Comparison of ENCODE assay signal across 21 cellular contexts in the genomic region with DNA sequence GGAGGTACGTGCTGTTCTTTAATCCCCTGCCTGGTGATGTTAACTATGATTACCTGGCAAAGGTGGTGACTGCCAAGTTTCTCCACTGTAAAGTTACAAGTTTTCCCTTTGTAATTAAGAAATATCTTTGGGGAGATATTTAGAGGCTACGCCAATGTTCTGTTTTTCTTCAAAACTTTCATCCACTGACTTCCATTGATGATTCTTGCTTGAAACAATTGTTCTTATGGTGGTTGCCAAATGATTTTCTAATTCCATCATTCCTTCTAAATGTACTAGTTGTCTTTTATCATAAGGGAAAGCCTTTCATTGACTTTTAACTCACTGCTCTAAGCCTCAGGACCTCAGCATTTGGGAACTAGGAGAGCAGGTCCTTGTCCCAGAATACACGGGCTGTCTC.
DNase-seq lines count a peak whose midpoint lies in the region; ATAC-seq and TF ChIP-seq lines count a peak whose summit lies in the region.
"Had no signal": no experiment of that assay in that cellular context is flagged by ENCODE, and none has a peak within 500 bp of the region (broad histone marks: within the 10 kb centered on the region; RNA-seq: fewer than 3 reads in every experiment).

No MANE protein-coding gene starts in this region.

- intact Hi-C loops in right cardiac atrium (cut with DNase I): no loop called here
- intact Hi-C loops in left cardiac atrium (cut with DNase I): no loop called here
- intact Hi-C loops in lower leg skin (cut with DNase I; ENCODE audit: low total_unique reads): no loop called here
- intact Hi-C loops in activated CD8-positive, alpha-beta T cell treated with anti-CD3 and anti-CD28 coated beads for 36 hours (cut with micrococcal nuclease): no loop called here

- no peak for ATAC-seq in right cardiac atrium
- no peak for ATAC-seq in left cardiac atrium
- no peak for ATAC-seq in activated CD8-positive, alpha-beta T cell treated with anti-CD3 and anti-CD28 coated beads for 36 hours
- ATAC-seq: HepG2, PC-3 had no signal

- no peak overlapping the region for H3K4me3 Mint-ChIP-seq in activated CD8-positive, alpha-beta T cell treated with anti-CD3 and anti-CD28 coated beads for 36 hours
- H3K4me3 Mint-ChIP-seq: CD4-positive, alpha-beta memory T cell had no signal

- peak overlapping the region; percentile 32 for H3K27ac ChIP-seq in right cardiac atrium (ENCODE audit: low read length)
- H3K27ac ChIP-seq in epithelial cell of prostate: peak overlapping the region; percentile 38
- peak overlapping the region; percentile 57 for H3K27ac ChIP-seq in suprapubic skin
- H3K27ac ChIP-seq: KMS-11 had no signal

- H3K9me3 Mint-ChIP-seq in activated CD8-positive, alpha-beta T cell treated with anti-CD3 and anti-CD28 coated beads for 36 hours: no peaks in the 10 kb centered on the region
- H3K9me3 Mint-ChIP-seq: CD4-positive, alpha-beta memory T cell had no signal

- no peaks in the 10 kb centered on the region for H3K27me3 ChIP-seq in right cardiac atrium (ENCODE audit: control insufficient read depth, insufficient read depth)
- H3K27me3 ChIP-seq in suprapubic skin: no peaks in the 10 kb centered on the region
- H3K27me3 ChIP-seq: BE2C, MG63 had no signal

- H3K4me3 ChIP-seq in right cardiac atrium (ENCODE audit: low read length) (no peak overlapping the region), suprapubic skin (no peak overlapping the region), lower leg skin (ENCODE audit: low read depth, poor library complexity, severe bottlenecking) (no peak overlapping the region)
- H3K4me3 ChIP-seq: MG63 had no signal

- H3K27me3 Mint-ChIP-seq in activated CD8-positive, alpha-beta T cell treated with anti-CD3 and anti-CD28 coated beads for 36 hours: no peaks in the 10 kb centered on the region

- no peak for TF ChIP-seq EP300 in suprapubic skin (IDR thresholded peaks at IDR 0.05)

- CTCF ChIA-PET in activated CD8-positive, alpha-beta T cell treated with anti-CD3 and anti-CD28 coated beads for 36 hours (lab: Charles Lee): no interaction called here
- CTCF ChIA-PET in HEK293T (lab: Yijun Ruan, JAX): no interaction called here

- no peak overlapping the region for H3K27ac Mint-ChIP-seq in activated CD8-positive, alpha-beta T cell treated with anti-CD3 and anti-CD28 coated beads for 36 hours
- H3K27ac Mint-ChIP-seq: CD4-positive, alpha-beta memory T cell had no signal

- no peak for DNase-seq in right cardiac atrium
- DNase-seq in left cardiac atrium: no peak
- no peak for DNase-seq in epithelial cell of prostate (ENCODE audit: low read depth, low spot score)
- no peak for DNase-seq in suprapubic skin (ENCODE audit: low spot score in 2 of 2)
- no peak for DNase-seq in activated CD4-positive, alpha-beta T cell treated with anti-CD3 and anti-CD28 coated beads for 1 hour
- DNase-seq in lower leg skin (ENCODE audit: low spot score in 2 of 2): no peak
- DNase-seq in activated CD8-positive, alpha-beta T cell treated with anti-CD3 and anti-CD28 coated beads for 36 hours: no peak
- DNase-seq in HEK293T (ENCODE audit: extremely low spot score): no peak
- DNase-seq: 8988T; CD4-positive, alpha-beta memory T cell; DND-41; GOT3; NCI-H1092 treated with DMSO at 0.1 percent for 48 hours; NCI-H1694; NCI-H510A treated with DMSO at 0.1 percent for 48 hours; NCI-H82; PC-3 had no signal

- WGBS in right cardiac atrium: 75% methylated on average over 3 of the region's 3 CpGs
- WGBS in suprapubic skin: 69% methylated on average over 3 of the region's 3 CpGs
- 65 to 76% methylated on average over 3 of the region's 3 CpGs for WGBS in lower leg skin, 2 donors

- no peaks in the 10 kb centered on the region for H3K9me3 ChIP-seq in right cardiac atrium (ENCODE audit: control insufficient read depth, low read length)
- no peaks in the 10 kb centered on the region for H3K9me3 ChIP-seq in suprapubic skin
- H3K9me3 ChIP-seq: BE2C, MG63 had no signal

- TF ChIP-seq CTCF in suprapubic skin (IDR thresholded peaks at IDR 0.05) (no peak), lower leg skin (IDR thresholded peaks at IDR 0.05) (no peak)
- TF ChIP-seq CTCF in activated CD8-positive, alpha-beta T cell treated with anti-CD3 and anti-CD28 coated beads for 36 hours (IDR thresholded peaks at IDR 0.05): no peak

- no peaks in the 10 kb centered on the region for H3K36me3 Mint-ChIP-seq in activated CD8-positive, alpha-beta T cell treated with anti-CD3 and anti-CD28 coated beads for 36 hours (ENCODE audit: low read depth)
- H3K36me3 Mint-ChIP-seq: CD4-positive, alpha-beta memory T cell had no signal

- no peaks in the 10 kb centered on the region for H3K36me3 ChIP-seq in suprapubic skin
- H3K36me3 ChIP-seq: BE2C, MG63 had no signal

- TF ChIP-seq POLR2A in suprapubic skin (IDR thresholded peaks at IDR 0.05) (no peak), lower leg skin (IDR thresholded peaks at IDR 0.05) (no peak)

- POLR2A ChIA-PET in activated CD8-positive, alpha-beta T cell treated with anti-CD3 and anti-CD28 coated beads for 36 hours (lab: Charles Lee): no interaction called here
- POLR2A ChIA-PET in HEK293T (lab: Yijun Ruan, JAX): no interaction called here

- H3K4me1 ChIP-seq in right cardiac atrium (ENCODE audit: control insufficient read depth, insufficient read depth, low read length) (peaks cover 21% of the 10 kb centered on the region), suprapubic skin (peaks cover 50% of the 10 kb centered on the region)

- H3K4me1 Mint-ChIP-seq in activated CD8-positive, alpha-beta T cell treated with anti-CD3 and anti-CD28 coated beads for 36 hours (ENCODE audit: low read depth): no peaks in the 10 kb centered on the region
- H3K4me1 Mint-ChIP-seq: CD4-positive, alpha-beta memory T cell had no signal

TF ChIP-seq in HEK293T, 16 proteins besides CTCF, POLR2A, EP300 and RAD21:
- TF ChIP-seq FOXM1 (IDR thresholded peaks at IDR 0.05; ENCODE audit: borderline replicate concordance): no peak
- TF ChIP-seq SUZ12 (IDR thresholded peaks at IDR 0.05): no peak
- TF ChIP-seq ZNF384 (IDR thresholded peaks at IDR 0.05): no peak
- no peak for TF ChIP-seq LEF1 (IDR thresholded peaks at IDR 0.05; ENCODE audit: borderline replicate concordance)
- TF ChIP-seq FOXK2 (IDR thresholded peaks at IDR 0.05): no peak
- TF ChIP-seq HDGF (IDR thresholded peaks at IDR 0.05; ENCODE audit: borderline replicate concordance): no peak
- TF ChIP-seq, protein P1, sequence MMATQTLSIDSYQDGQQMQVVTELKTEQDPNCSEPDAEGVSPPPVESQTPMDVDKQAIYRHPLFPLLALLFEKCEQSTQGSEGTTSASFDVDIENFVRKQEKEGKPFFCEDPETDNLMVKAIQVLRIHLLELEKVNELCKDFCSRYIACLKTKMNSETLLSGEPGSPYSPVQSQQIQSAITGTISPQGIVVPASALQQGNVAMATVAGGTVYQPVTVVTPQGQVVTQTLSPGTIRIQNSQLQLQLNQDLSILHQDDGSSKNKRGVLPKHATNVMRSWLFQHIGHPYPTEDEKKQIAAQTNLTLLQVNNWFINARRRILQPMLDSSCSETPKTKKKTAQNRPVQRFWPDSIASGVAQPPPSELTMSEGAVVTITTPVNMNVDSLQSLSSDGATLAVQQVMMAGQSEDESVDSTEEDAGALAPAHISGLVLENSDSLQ (IDR thresholded peaks at IDR 0.05): no peak
- no peak for TF ChIP-seq SP1 (IDR thresholded peaks at IDR 0.05)
- TF ChIP-seq CTBP1 (IDR thresholded peaks at IDR 0.05; ENCODE audit: borderline replicate concordance): no peak
- no peak for TF ChIP-seq L3MBTL2 (conservative IDR thresholded peaks at IDR 0.05)
- no peak for TF ChIP-seq ELF4 (IDR thresholded peaks at IDR 0.05)
- no peak for TF ChIP-seq BHLHE40 (IDR thresholded peaks at IDR 0.05; ENCODE audit: borderline replicate concordance)
- TF ChIP-seq TARDBP (IDR thresholded peaks at IDR 0.05): no peak
- no peak for TF ChIP-seq NFRKB (IDR thresholded peaks at IDR 0.05)
- TF ChIP-seq ARNT (IDR thresholded peaks at IDR 0.05): no peak
- TF ChIP-seq FOXA1 (IDR thresholded peaks at IDR 0.05): no peak
